12 cellular contexts compared by ENCODE assay signal in the genomic region with DNA sequence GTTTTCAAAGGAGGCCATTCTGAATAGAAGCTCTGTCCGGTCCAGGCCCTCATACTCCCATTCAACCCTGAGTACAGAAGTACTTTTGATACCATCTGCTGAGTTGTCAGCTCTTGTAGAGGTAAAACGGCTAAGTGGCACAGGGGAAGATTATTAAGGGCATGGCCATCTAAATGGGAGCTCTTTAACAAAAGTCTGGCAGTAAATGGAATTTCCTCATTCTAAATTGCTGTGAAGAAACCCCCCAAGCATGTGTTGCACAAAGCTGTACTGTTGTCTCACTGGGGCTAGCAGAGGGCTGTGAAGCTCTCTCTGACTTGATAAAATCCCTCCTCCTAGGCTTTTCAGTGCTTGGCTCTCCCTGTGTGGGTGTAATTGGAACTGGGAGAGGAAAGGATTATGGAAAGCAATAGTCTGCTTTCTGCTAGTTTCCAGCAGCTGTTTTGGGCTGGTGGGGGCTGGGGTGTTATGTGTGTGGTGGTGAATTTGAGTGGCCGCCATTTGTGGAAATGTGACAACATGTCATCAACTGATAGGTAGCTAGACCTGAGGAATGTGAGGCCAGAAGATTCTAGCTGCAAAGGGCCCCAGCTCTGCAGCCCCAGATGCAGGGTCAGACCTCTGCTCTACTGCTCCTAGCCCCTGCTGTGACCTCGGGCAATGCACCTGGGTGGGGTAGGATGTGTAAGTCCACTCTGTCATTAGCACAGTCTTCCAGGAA.
A peak's percentile ranks its signal among the peaks of the same experiment; 100 is the strongest.
DNase-seq lines count a peak whose midpoint lies in the region; ATAC-seq, FAIRE-seq and TF ChIP-seq lines count a peak whose summit lies in the region.
"Had no signal": no experiment of that assay in that cellular context is flagged by ENCODE, and none has a peak within 500 bp of the region (broad histone marks: within the 10 kb centered on the region; RNA-seq: fewer than 3 reads in every experiment).

No MANE protein-coding gene starts in this region.

- H3K36me3 ChIP-seq in HUES48 (ENCODE audit: control insufficient read depth, insufficient read depth, low read length): no peaks in the 10 kb centered on the region
- H3K36me3 ChIP-seq in effector memory CD4-positive, alpha-beta T cell (ENCODE audit: control insufficient read depth, insufficient read depth, low read length): no peaks in the 10 kb centered on the region
- H3K36me3 ChIP-seq: SJSA1 had no signal

- no peak for FAIRE-seq in GM19239 (lab: Jason Lieb, UNC)

- no peak overlapping the region for H3K9ac ChIP-seq in HUES48 (ENCODE audit: low read depth, low read length)

- peaks cover 57% of the 10 kb centered on the region for H3K4me1 ChIP-seq in HUES48 (ENCODE audit: control insufficient read depth, insufficient read depth, low read length)
- peaks cover 18% of the 10 kb centered on the region for H3K4me1 ChIP-seq in effector memory CD4-positive, alpha-beta T cell (ENCODE audit: control insufficient read depth, insufficient read depth, low read length, poor library complexity, severe bottlenecking)

- intact Hi-C loops in MCF 10A (cut with micrococcal nuclease): no loop called here

- DNase-seq in MCF 10A (ENCODE audit: unreplicated experiment) (no peak), left lobe of liver (ENCODE audit: low spot score) (no peak), GM19239 (ENCODE audit: insufficient read length, low spot score) (no peak), GM19238 (ENCODE audit: insufficient read length, low spot score) (no peak)
- no peak for DNase-seq in stimulated activated naive B cell treated with anti-CD40 and anti-IgM and Interleukin-4, amounts not matched to agents 10 μg/mL and 1 μg/mL and 100 μg/mL, for 72 hours
- no peak for DNase-seq in stimulated activated CD4-positive, alpha-beta T cell treated with anti-CD3 and anti-CD28 coated beads, Interleukin-12 subunit alpha, Interleukin-12 subunit beta, amount 100 ng/mL, for 4 hours
- no peak for DNase-seq in effector memory CD4-positive, alpha-beta T cell
- DNase-seq: activated CD8-positive, alpha-beta memory T cell treated with anti-CD3 and anti-CD28 coated beads, Interleukin-2, amount 50 U/mL, for 4 hours; NCI-H1694 treated with DMSO at 0.1 percent for 48 hours; stimulated activated naive CD8-positive, alpha-beta T cell treated with anti-CD3 and anti-CD28 coated beads, Interleukin-15, amount 100 ng/mL, for 72 hours had no signal

- peaks cover 7% of the 10 kb centered on the region for H3K36me3 Mint-ChIP-seq in MCF 10A (ENCODE audit: insufficient read depth, unreplicated experiment)
- peaks cover 6 to 12% of the 10 kb centered on the region in 2 donors for H3K36me3 Mint-ChIP-seq in stimulated activated naive B cell treated with anti-CD40 and anti-IgM and Interleukin-4, amounts not matched to agents 10 μg/mL and 1 μg/mL and 100 μg/mL, for 72 hours

- H3K9me3 ChIP-seq in HUES48 (ENCODE audit: control insufficient read depth, insufficient read depth, low read length): no peaks in the 10 kb centered on the region
- no peaks in the 10 kb centered on the region for H3K9me3 ChIP-seq in effector memory CD4-positive, alpha-beta T cell (ENCODE audit: control insufficient read depth, low read length)
- H3K9me3 ChIP-seq: SJSA1 had no signal

- H3K27me3 ChIP-seq in HUES48 (ENCODE audit: control insufficient read depth, insufficient read depth, low read length): no peaks in the 10 kb centered on the region
- H3K27me3 ChIP-seq in effector memory CD4-positive, alpha-beta T cell (replicated peaks; ENCODE audit: control insufficient read depth, insufficient read depth, low read length, poor library complexity, severe bottlenecking): no peaks in the 10 kb centered on the region
- H3K27me3 ChIP-seq: SJSA1 had no signal

- POLR2A ChIA-PET in MCF 10A (lab: Yijun Ruan, JAX): interaction anchor here (0.6 to 1.7 kb wide), 7 partner anchors 12 to 64 kb away, joined by 3 to 7 read pairs (median 4); no protein-coding TSS in a partner anchor

- H3K9me3 Mint-ChIP-seq in MCF 10A (ENCODE audit: unreplicated experiment): no peaks in the 10 kb centered on the region
- H3K9me3 Mint-ChIP-seq in stimulated activated naive B cell treated with anti-CD40 and anti-IgM and Interleukin-4, amounts not matched to agents 10 μg/mL and 1 μg/mL and 100 μg/mL, for 72 hours: no peaks in the 10 kb centered on the region
- H3K9me3 Mint-ChIP-seq: stimulated activated naive CD8-positive, alpha-beta T cell treated with anti-CD3 and anti-CD28 coated beads, Interleukin-15, amount 100 ng/mL, for 72 hours had no signal

- H3K27ac ChIP-seq in HUES48 (ENCODE audit: low read depth, low read length): peak overlapping the region; percentile 54
- H3K27ac ChIP-seq in effector memory CD4-positive, alpha-beta T cell (ENCODE audit: insufficient read depth, low read length, poor library complexity, severe bottlenecking): no peak overlapping the region
- H3K27ac ChIP-seq: SJSA1 had no signal

- no TSS peak for BruUV-seq in MCF 10A (replicated peaks; lab: Mats Ljungman, UMichigan)

- no peak overlapping the region for H3K4me3 ChIP-seq in HUES48 (ENCODE audit: low read depth, low read length)
- no peak overlapping the region for H3K4me3 ChIP-seq in effector memory CD4-positive, alpha-beta T cell (ENCODE audit: insufficient read depth, low read depth, low read length, poor library complexity, severe bottlenecking)
- H3K4me3 ChIP-seq: SJSA1 had no signal

- no peak overlapping the region for H3K4me3 Mint-ChIP-seq in MCF 10A (ENCODE audit: unreplicated experiment)
- peak overlapping the region in 1 of 2 donors; percentile 25 for H3K4me3 Mint-ChIP-seq in stimulated activated naive B cell treated with anti-CD40 and anti-IgM and Interleukin-4, amounts not matched to agents 10 μg/mL and 1 μg/mL and 100 μg/mL, for 72 hours
- H3K4me3 Mint-ChIP-seq: stimulated activated naive CD8-positive, alpha-beta T cell treated with anti-CD3 and anti-CD28 coated beads, Interleukin-15, amount 100 ng/mL, for 72 hours had no signal

- H3K27ac Mint-ChIP-seq in MCF 10A (ENCODE audit: low read depth, unreplicated experiment): peak overlapping the region; percentile 73
- H3K27ac Mint-ChIP-seq in stimulated activated naive B cell treated with anti-CD40 and anti-IgM and Interleukin-4, amounts not matched to agents 10 μg/mL and 1 μg/mL and 100 μg/mL, for 72 hours: peak overlapping the region; percentile 73
- H3K27ac Mint-ChIP-seq: stimulated activated naive CD8-positive, alpha-beta T cell treated with anti-CD3 and anti-CD28 coated beads, Interleukin-15, amount 100 ng/mL, for 72 hours had no signal

- peak; percentile 20 for ATAC-seq in left lobe of liver
- ATAC-seq in stimulated activated naive B cell treated with anti-CD40 and anti-IgM and Interleukin-4, amounts not matched to agents 10 μg/mL and 1 μg/mL and 100 μg/mL, for 72 hours (replicated peaks): no peak
- ATAC-seq: stimulated activated naive CD8-positive, alpha-beta T cell treated with anti-CD3 and anti-CD28 coated beads, Interleukin-15, amount 100 ng/mL, for 72 hours had no signal

- peaks cover 54% of the 10 kb centered on the region for H3K4me1 Mint-ChIP-seq in MCF 10A (ENCODE audit: insufficient read depth, unreplicated experiment)
- H3K4me1 Mint-ChIP-seq in stimulated activated naive B cell treated with anti-CD40 and anti-IgM and Interleukin-4, amounts not matched to agents 10 μg/mL and 1 μg/mL and 100 μg/mL, for 72 hours: peaks cover 51 to 83% of the 10 kb centered on the region in 2 donors

- CTCF ChIA-PET in MCF 10A (lab: Yijun Ruan, JAX): interaction anchor here (0.5 to 2.5 kb wide), 6 partner anchors 9 to 696 kb away, joined by 3 to 8 read pairs (median 4); no protein-coding TSS in a partner anchor

- TF ChIP-seq CTCF in MCF 10A (IDR thresholded peaks at IDR 0.05; ENCODE audit: unreplicated experiment): no peak

- no peaks in the 10 kb centered on the region for H3K27me3 Mint-ChIP-seq in MCF 10A (ENCODE audit: insufficient read depth, unreplicated experiment)
- no peaks in the 10 kb centered on the region for H3K27me3 Mint-ChIP-seq in stimulated activated naive B cell treated with anti-CD40 and anti-IgM and Interleukin-4, amounts not matched to agents 10 μg/mL and 1 μg/mL and 100 μg/mL, for 72 hours
- H3K27me3 Mint-ChIP-seq: stimulated activated naive CD8-positive, alpha-beta T cell treated with anti-CD3 and anti-CD28 coated beads, Interleukin-15, amount 100 ng/mL, for 72 hours had no signal
